Comparison of ENCODE assay signal across 1 cellular context in genomic region chr19:47255947-47256687, GRCh38.
TF ChIP-seq lines count a peak whose summit lies in the region.

Gene CCDC9, plus strand, starts transcription at chr19:47256525. Its CDS starts 1,876 bp downstream, at chr19:47258401.

TF ChIP-seq in K562, 482 proteins besides CTCF, POLR2A, EP300 and RAD21 (continued from another document and continues in another):
- TF ChIP-seq, protein P1, sequence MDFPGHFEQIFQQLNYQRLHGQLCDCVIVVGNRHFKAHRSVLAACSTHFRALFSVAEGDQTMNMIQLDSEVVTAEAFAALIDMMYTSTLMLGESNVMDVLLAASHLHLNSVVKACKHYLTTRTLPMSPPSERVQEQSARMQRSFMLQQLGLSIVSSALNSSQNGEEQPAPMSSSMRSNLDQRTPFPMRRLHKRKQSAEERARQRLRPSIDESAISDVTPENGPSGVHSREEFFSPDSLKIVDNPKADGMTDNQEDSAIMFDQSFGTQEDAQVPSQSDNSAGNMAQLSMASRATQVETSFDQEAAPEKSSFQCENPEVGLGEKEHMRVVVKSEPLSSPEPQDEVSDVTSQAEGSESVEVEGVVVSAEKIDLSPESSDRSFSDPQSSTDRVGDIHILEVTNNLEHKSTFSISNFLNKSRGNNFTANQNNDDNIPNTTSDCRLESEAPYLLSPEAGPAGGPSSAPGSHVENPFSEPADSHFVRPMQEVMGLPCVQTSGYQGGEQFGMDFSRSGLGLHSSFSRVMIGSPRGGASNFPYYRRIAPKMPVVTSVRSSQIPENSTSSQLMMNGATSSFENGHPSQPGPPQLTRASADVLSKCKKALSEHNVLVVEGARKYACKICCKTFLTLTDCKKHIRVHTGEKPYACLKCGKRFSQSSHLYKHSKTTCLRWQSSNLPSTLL (IDR thresholded peaks at IDR 0.05): no peak
- no peak for TF ChIP-seq FOS (IDR thresholded peaks at IDR 0.05; ENCODE audit: extremely low read depth, insufficient read length)
- no peak for TF ChIP-seq ZNF707 (CRISPR knock-in tag; conservative IDR thresholded peaks at IDR 0.05)
- TF ChIP-seq PHB (CRISPR knock-in tag; IDR thresholded peaks at IDR 0.05): no peak
- peak; percentile 53 for TF ChIP-seq JUND (IDR thresholded peaks at IDR 0.05; ENCODE audit: borderline replicate concordance, low read depth, low read length)
- no peak for TF ChIP-seq JUND (tag; IDR thresholded peaks at IDR 0.05; ENCODE audit: borderline replicate concordance, low read depth, low read length)
- TF ChIP-seq SIRT6 (IDR thresholded peaks at IDR 0.05; ENCODE audit: low read depth, low read length): no peak
- peak; percentile 86; the same call in 1 of the 2 replicates for TF ChIP-seq CBFB (CRISPR knock-in tag; IDR thresholded peaks at IDR 0.05)
- TF ChIP-seq ZNF431 (CRISPR knock-in tag; IDR thresholded peaks at IDR 0.05): 0 out of 2 replicates have a peak, but pooled peaks have one; percentile 38
- TF ChIP-seq, protein P2, sequence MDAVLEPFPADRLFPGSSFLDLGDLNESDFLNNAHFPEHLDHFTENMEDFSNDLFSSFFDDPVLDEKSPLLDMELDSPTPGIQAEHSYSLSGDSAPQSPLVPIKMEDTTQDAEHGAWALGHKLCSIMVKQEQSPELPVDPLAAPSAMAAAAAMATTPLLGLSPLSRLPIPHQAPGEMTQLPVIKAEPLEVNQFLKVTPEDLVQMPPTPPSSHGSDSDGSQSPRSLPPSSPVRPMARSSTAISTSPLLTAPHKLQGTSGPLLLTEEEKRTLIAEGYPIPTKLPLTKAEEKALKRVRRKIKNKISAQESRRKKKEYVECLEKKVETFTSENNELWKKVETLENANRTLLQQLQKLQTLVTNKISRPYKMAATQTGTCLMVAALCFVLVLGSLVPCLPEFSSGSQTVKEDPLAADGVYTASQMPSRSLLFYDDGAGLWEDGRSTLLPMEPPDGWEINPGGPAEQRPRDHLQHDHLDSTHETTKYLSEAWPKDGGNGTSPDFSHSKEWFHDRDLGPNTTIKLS (IDR thresholded peaks at IDR 0.05; ENCODE audit: borderline replicate concordance, low read depth): peak; percentile 45; the same call in 1 of the 2 replicates
- TF ChIP-seq TEAD2 (tag; IDR thresholded peaks at IDR 0.05): no peak
- no peak for TF ChIP-seq GABPB2 (CRISPR knock-in tag; conservative IDR thresholded peaks at IDR 0.05)
- TF ChIP-seq ILF3 (IDR thresholded peaks at IDR 0.05; ENCODE audit: borderline replicate concordance): no peak
- no peak for TF ChIP-seq HBP1 (CRISPR knock-in tag; IDR thresholded peaks at IDR 0.05)
- TF ChIP-seq, protein P3, sequence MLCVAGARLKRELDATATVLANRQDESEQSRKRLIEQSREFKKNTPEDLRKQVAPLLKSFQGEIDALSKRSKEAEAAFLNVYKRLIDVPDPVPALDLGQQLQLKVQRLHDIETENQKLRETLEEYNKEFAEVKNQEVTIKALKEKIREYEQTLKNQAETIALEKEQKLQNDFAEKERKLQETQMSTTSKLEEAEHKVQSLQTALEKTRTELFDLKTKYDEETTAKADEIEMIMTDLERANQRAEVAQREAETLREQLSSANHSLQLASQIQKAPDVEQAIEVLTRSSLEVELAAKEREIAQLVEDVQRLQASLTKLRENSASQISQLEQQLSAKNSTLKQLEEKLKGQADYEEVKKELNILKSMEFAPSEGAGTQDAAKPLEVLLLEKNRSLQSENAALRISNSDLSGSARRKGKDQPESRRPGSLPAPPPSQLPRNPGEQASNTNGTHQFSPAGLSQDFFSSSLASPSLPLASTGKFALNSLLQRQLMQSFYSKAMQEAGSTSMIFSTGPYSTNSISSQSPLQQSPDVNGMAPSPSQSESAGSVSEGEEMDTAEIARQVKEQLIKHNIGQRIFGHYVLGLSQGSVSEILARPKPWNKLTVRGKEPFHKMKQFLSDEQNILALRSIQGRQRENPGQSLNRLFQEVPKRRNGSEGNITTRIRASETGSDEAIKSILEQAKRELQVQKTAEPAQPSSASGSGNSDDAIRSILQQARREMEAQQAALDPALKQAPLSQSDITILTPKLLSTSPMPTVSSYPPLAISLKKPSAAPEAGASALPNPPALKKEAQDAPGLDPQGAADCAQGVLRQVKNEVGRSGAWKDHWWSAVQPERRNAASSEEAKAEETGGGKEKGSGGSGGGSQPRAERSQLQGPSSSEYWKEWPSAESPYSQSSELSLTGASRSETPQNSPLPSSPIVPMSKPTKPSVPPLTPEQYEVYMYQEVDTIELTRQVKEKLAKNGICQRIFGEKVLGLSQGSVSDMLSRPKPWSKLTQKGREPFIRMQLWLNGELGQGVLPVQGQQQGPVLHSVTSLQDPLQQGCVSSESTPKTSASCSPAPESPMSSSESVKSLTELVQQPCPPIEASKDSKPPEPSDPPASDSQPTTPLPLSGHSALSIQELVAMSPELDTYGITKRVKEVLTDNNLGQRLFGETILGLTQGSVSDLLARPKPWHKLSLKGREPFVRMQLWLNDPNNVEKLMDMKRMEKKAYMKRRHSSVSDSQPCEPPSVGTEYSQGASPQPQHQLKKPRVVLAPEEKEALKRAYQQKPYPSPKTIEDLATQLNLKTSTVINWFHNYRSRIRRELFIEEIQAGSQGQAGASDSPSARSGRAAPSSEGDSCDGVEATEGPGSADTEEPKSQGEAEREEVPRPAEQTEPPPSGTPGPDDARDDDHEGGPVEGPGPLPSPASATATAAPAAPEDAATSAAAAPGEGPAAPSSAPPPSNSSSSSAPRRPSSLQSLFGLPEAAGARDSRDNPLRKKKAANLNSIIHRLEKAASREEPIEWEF (CRISPR knock-in tag; IDR thresholded peaks at IDR 0.05): no peak
- TF ChIP-seq, protein P4, sequence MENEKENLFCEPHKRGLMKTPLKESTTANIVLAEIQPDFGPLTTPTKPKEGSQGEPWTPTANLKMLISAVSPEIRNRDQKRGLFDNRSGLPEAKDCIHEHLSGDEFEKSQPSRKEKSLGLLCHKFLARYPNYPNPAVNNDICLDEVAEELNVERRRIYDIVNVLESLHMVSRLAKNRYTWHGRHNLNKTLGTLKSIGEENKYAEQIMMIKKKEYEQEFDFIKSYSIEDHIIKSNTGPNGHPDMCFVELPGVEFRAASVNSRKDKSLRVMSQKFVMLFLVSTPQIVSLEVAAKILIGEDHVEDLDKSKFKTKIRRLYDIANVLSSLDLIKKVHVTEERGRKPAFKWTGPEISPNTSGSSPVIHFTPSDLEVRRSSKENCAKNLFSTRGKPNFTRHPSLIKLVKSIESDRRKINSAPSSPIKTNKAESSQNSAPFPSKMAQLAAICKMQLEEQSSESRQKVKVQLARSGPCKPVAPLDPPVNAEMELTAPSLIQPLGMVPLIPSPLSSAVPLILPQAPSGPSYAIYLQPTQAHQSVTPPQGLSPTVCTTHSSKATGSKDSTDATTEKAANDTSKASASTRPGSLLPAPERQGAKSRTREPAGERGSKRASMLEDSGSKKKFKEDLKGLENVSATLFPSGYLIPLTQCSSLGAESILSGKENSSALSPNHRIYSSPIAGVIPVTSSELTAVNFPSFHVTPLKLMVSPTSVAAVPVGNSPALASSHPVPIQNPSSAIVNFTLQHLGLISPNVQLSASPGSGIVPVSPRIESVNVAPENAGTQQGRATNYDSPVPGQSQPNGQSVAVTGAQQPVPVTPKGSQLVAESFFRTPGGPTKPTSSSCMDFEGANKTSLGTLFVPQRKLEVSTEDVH (IDR thresholded peaks at IDR 0.05; ENCODE audit: low read depth, partially characterized antibody): peak; percentile 83
- no peak for TF ChIP-seq NFXL1 (CRISPR knock-in tag; IDR thresholded peaks at IDR 0.05)
- TF ChIP-seq PRMT5 (CRISPR knock-in tag; IDR thresholded peaks at IDR 0.05): no peak
- TF ChIP-seq ZKSCAN1 (IDR thresholded peaks at IDR 0.05; ENCODE audit: low read depth, low read length): peak; percentile 20; the same call in 1 of the 2 replicates
- TF ChIP-seq NCOR1 (IDR thresholded peaks at IDR 0.05): peak; percentile 51; the same call in 1 of the 2 replicates
- TF ChIP-seq ZNF586 (CRISPR knock-in tag; conservative IDR thresholded peaks at IDR 0.05): no peak
- TF ChIP-seq GATAD2B (IDR thresholded peaks at IDR 0.05; ENCODE audit: borderline replicate concordance): no peak
- no peak; the same call in 1 of the 2 replicates for TF ChIP-seq SREBF2 (CRISPR knock-in tag; IDR thresholded peaks at IDR 0.05)
- TF ChIP-seq MEF2A (IDR thresholded peaks at IDR 0.05; ENCODE audit: control insufficient read depth, low read depth, low read length): no peak
- peak; percentile 28 to 67; a peak in 1 of 4 replicates for TF ChIP-seq SIN3A (IDR thresholded peaks at IDR 0.05; ENCODE audit: borderline replicate concordance in 2 of 2, control insufficient read depth in 1 of 2, low read depth in 2 of 2, low read length in 2 of 2)
- TF ChIP-seq GTF2F1 (IDR thresholded peaks at IDR 0.05; ENCODE audit: low read depth, low read length): peak; percentile 19; the same call in 1 of the 2 replicates
- 0 out of 2 replicates have a peak, but pooled peaks have one; percentile 36 for TF ChIP-seq ZNF830 (CRISPR knock-in tag; IDR thresholded peaks at IDR 0.05)
- no peak for TF ChIP-seq BRF1 (IDR thresholded peaks at IDR 0.05; ENCODE audit: borderline replicate concordance, extremely low read depth, insufficient read length)
- no peak for TF ChIP-seq ZFP1 (CRISPR knock-in tag; IDR thresholded peaks at IDR 0.05)
- TF ChIP-seq, protein P5, sequence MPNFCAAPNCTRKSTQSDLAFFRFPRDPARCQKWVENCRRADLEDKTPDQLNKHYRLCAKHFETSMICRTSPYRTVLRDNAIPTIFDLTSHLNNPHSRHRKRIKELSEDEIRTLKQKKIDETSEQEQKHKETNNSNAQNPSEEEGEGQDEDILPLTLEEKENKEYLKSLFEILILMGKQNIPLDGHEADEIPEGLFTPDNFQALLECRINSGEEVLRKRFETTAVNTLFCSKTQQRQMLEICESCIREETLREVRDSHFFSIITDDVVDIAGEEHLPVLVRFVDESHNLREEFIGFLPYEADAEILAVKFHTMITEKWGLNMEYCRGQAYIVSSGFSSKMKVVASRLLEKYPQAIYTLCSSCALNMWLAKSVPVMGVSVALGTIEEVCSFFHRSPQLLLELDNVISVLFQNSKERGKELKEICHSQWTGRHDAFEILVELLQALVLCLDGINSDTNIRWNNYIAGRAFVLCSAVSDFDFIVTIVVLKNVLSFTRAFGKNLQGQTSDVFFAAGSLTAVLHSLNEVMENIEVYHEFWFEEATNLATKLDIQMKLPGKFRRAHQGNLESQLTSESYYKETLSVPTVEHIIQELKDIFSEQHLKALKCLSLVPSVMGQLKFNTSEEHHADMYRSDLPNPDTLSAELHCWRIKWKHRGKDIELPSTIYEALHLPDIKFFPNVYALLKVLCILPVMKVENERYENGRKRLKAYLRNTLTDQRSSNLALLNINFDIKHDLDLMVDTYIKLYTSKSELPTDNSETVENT (CRISPR knock-in tag; IDR thresholded peaks at IDR 0.05): no peak
- peak; percentile 74 for TF ChIP-seq BCOR (IDR thresholded peaks at IDR 0.05)
- no peak for TF ChIP-seq MIER1 (IDR thresholded peaks at IDR 0.05; ENCODE audit: low read depth)
- peak; percentile 47 for TF ChIP-seq BRD9 (IDR thresholded peaks at IDR 0.05; ENCODE audit: low read depth, partially characterized antibody)
- TF ChIP-seq SMAD1 (IDR thresholded peaks at IDR 0.05; ENCODE audit: low read depth, low read length, partially characterized antibody): no peak
- peak; percentile 80 for TF ChIP-seq ELF2 (CRISPR knock-in tag; IDR thresholded peaks at IDR 0.05)
- TF ChIP-seq, protein P6, sequence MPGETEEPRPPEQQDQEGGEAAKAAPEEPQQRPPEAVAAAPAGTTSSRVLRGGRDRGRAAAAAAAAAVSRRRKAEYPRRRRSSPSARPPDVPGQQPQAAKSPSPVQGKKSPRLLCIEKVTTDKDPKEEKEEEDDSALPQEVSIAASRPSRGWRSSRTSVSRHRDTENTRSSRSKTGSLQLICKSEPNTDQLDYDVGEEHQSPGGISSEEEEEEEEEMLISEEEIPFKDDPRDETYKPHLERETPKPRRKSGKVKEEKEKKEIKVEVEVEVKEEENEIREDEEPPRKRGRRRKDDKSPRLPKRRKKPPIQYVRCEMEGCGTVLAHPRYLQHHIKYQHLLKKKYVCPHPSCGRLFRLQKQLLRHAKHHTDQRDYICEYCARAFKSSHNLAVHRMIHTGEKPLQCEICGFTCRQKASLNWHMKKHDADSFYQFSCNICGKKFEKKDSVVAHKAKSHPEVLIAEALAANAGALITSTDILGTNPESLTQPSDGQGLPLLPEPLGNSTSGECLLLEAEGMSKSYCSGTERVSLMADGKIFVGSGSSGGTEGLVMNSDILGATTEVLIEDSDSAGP (CRISPR knock-in tag; IDR thresholded peaks at IDR 0.05): peak; percentile 98
- no peak for TF ChIP-seq JUNB (CRISPR knock-in tag; conservative IDR thresholded peaks at IDR 0.05)
- TF ChIP-seq ETV6 (IDR thresholded peaks at IDR 0.05; ENCODE audit: borderline replicate concordance in 1 of 2, low read depth in 2 of 2, low read length in 1 of 2): peak; percentile 89 to 92; a peak in 3 of 4 replicates
- TF ChIP-seq ETV6 (CRISPR knock-in tag; IDR thresholded peaks at IDR 0.05; ENCODE audit: borderline replicate concordance): 0 out of 2 replicates have a peak, but pooled peaks have one; percentile 36
- peak; percentile 81 for TF ChIP-seq BHLHE40 (IDR thresholded peaks at IDR 0.05; ENCODE audit: low read length)
- TF ChIP-seq HDAC8 (tag; IDR thresholded peaks at IDR 0.05): peak; percentile 73; the same call in 1 of the 2 replicates
- TF ChIP-seq ZNF778 (CRISPR knock-in tag; IDR thresholded peaks at IDR 0.05): no peak
- TF ChIP-seq TAF7 (tag; IDR thresholded peaks at IDR 0.05): 0 out of 2 replicates have a peak, but pooled peaks have one; percentile 64
- no peak for TF ChIP-seq ZNF239 (CRISPR knock-in tag; IDR thresholded peaks at IDR 0.05)
- TF ChIP-seq ARHGAP35 (IDR thresholded peaks at IDR 0.05; ENCODE audit: partially characterized antibody): no peak
